Comparison of ENCODE assay signal across 1 cellular context in genomic region chr5:181036816-181037364, GRCh38.
TF ChIP-seq lines count a peak whose summit lies in the region.

No MANE protein-coding gene starts in this region.

TF ChIP-seq in H1, 55 proteins besides CTCF, POLR2A, EP300 and RAD21:
- TF ChIP-seq NRF1 (IDR thresholded peaks at IDR 0.05; ENCODE audit: low read depth, low read length): no peak
TF ChIP-seq in H1: peak in this region for 0.
